8 cellular contexts compared by ENCODE assay signal in the genomic region with DNA sequence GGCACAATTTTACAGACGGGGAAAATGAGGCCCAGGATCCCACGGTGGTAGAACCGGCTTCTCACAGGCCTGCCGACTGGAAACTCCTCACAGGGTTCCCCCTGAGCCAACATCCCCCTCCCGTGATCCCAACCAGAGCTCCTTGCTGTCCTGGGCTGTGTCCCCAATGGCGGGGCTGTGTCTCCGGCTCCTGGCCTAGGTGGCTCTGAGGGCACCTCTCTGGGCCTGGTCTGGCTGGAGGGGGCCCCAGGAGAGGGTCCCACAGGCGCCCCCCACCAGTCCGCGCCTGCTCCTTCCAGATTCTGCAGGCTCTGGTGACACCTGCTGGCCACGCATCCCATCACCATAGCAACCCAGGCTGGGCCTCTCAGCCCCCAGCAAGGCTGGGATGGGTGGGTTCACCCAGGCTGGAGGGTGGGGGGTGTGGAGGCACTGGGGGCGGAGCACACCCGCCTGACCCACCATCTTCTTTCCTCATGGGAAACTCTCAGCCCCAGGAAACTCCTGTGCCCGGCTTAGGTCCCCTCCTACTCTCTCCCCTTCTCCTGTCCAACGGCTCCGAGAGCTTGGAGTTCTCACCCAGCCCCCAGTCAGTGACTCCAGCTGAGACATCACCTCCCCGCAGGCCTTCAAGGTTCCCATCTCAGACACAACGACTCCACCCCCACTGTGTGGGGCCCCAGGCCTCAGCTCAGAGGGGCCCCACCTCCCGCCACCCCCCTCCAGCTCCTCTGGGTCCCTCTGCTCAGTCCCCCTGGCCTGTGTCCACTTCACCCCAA. TPM values are rescaled to one million over a fixed set of nuclear protein-coding genes. Genes with fewer than 3 reads are reported as not detected.
DNase-seq lines count a peak whose midpoint lies in the region; ATAC-seq and TF ChIP-seq lines count a peak whose summit lies in the region.

No MANE protein-coding gene starts in this region.

- in situ Hi-C loops in G401 (cut with HindIII; ENCODE audit: low sequenced_read_pairs), result no loop called here

- no peak overlapping the region for H3K4me3 ChIP-seq in neural progenitor cell

- H3K27me3 Mint-ChIP-seq in neural progenitor cell (ENCODE audit: insufficient read depth, low read depth), result peaks cover 11% of the 10 kb centered on the region

- H3K27ac Mint-ChIP-seq in neural progenitor cell, result peak overlapping the region; percentile 53

- H3F3A ChIP-seq in neural progenitor cell (ENCODE audit: low read depth), result peaks cover 12% of the 10 kb centered on the region

- peak overlapping the region; percentile 7 for H3K4me2 ChIP-seq in neural progenitor cell

- H3K27me3 ChIP-seq in neural progenitor cell, result no peaks in the 10 kb centered on the region

- H3K9me3 ChIP-seq in neural progenitor cell (ENCODE audit: low read depth), result no peaks in the 10 kb centered on the region

- ATAC-seq in HG02623 (IDR thresholded peaks at IDR 0.05; ENCODE audit: unreplicated experiment), result no peak

- H2AFZ ChIP-seq in neural progenitor cell (replicated peaks), result no peak overlapping the region

- no peak overlapping the region for H3K9ac ChIP-seq in neural progenitor cell

- DNase-seq in G401 (ENCODE audit: low spot score) (peak; percentile 56), NCI-H1092 (lab: John Stamatoyannopoulos, UW) (peak; percentile 46), activated T-cell treated with anti-CD3 and anti-CD28 coated beads for 24 hours (ENCODE audit: low read depth) (peak; percentile 11), fibroblast of peridontal ligament (ENCODE audit: extremely low read depth) (peak; percentile 51), neural progenitor cell (ENCODE audit: low spot score) (peak; percentile 86), NK-92 (lab: John Stamatoyannopoulos, UW; ENCODE audit: unreplicated experiment) (no peak), SKM-1 treated with dmso at 0.1 percent for 144 hours (lab: John Stamatoyannopoulos, UW; ENCODE audit: unreplicated experiment) (no peak)

- no peaks in the 10 kb centered on the region for H3K36me3 ChIP-seq in neural progenitor cell

- peak; percentile 78 for TF ChIP-seq CTCF in neural progenitor cell (IDR thresholded peaks at IDR 0.05)

- no peaks in the 10 kb centered on the region for H4K20me1 ChIP-seq in neural progenitor cell (ENCODE audit: low read depth)

- H3K36me3 Mint-ChIP-seq in neural progenitor cell, result no peaks in the 10 kb centered on the region

- H3K4me1 ChIP-seq in neural progenitor cell, result peaks cover 21% of the 10 kb centered on the region

- H3K9me3 Mint-ChIP-seq in neural progenitor cell, result no peaks in the 10 kb centered on the region

- H3K4me3 Mint-ChIP-seq in neural progenitor cell, result no peak overlapping the region

- no peak overlapping the region for H3K27ac ChIP-seq in neural progenitor cell

- H3K4me1 Mint-ChIP-seq in neural progenitor cell, result peaks cover 33% of the 10 kb centered on the region

- H3K79me2 ChIP-seq in neural progenitor cell (ENCODE audit: low read depth), result no peaks in the 10 kb centered on the region

RNA-seq across cellular contexts. Expression of gene TNRC18, which starts 27.1 kb away (rescaled TPM):
- 31.5 and 42.8 TPM in 2 replicates for total RNA-seq in G401 (2014; rRNA removed; shearing (Covaris generic))
- total RNA-seq in neural progenitor cell (ENCODE audit: low replicate concordance), result 16.1 and 27.2 TPM in 2 replicates

Comparison
In these comparisons a context has a peak if more than half of its experiments do, and no peak if none do; other contexts are left out.
1. DNase-seq: peak in G401 (single experiment), NCI-H1092 (single experiment), activated T-cell treated with anti-CD3 and anti-CD28 coated beads for 24 hours (single experiment), fibroblast of peridontal ligament (single experiment) and neural progenitor cell (single experiment); none in NK-92 (single experiment) and SKM-1 treated with dmso at 0.1 percent for 144 hours (single experiment).